Comparison of ENCODE assay signal across 24 cellular contexts in the genomic region with DNA sequence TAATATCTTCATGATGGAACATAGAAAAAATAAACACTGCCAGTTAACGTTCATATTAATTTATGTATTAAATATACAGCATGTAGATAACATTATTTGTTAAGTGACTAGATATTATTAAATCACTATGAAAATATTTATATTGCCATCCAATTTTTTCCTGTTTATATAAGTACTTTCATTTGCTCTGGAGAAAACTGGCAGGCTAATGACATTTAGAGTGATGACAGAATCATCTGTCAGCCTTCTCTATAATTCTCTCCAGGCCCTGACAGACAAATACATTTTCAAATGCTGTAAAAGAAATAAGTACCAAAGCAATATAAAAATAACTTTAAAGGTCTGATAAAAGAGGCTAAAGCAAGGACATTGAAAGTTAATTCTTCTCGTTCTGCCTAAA.
DNase-seq lines count a peak whose midpoint lies in the region; ATAC-seq and TF ChIP-seq lines count a peak whose summit lies in the region.
"Had no signal": no experiment of that assay in that cellular context is flagged by ENCODE, and none has a peak within 500 bp of the region (broad histone marks: within the 10 kb centered on the region; RNA-seq: fewer than 3 reads in every experiment).

No MANE protein-coding gene starts in this region.

- no peak overlapping the region for H2AFZ ChIP-seq in PC-3 (ENCODE audit: low read length)
- no peak overlapping the region for H2AFZ ChIP-seq in neural cell (ENCODE audit: low read depth, low read length)

- no peaks in the 10 kb centered on the region for H3K27me3 Mint-ChIP-seq in activated CD4-positive, alpha-beta memory T cell treated with anti-CD3 and anti-CD28 coated beads for 36 hours
- H3K27me3 Mint-ChIP-seq: CD4-positive, alpha-beta T cell had no signal

- no TSS peak for BruUV-seq in PC-3 (replicated peaks; lab: Mats Ljungman, UMichigan)

- no peak overlapping the region for H3K27ac ChIP-seq in PC-3 (ENCODE audit: low read length)
- H3K27ac ChIP-seq in neural cell (ENCODE audit: low read length): no peak overlapping the region
- H3K27ac ChIP-seq: BLaER1 had no signal

- POLR2A ChIA-PET in HEK293T (lab: Yijun Ruan, JAX): no interaction called here
- POLR2A ChIA-PET in PC-3 (lab: Charles Lee; ENCODE audit: unreplicated experiment): no interaction called here
- POLR2A ChIA-PET in activated CD4-positive, alpha-beta memory T cell treated with anti-CD3 and anti-CD28 coated beads for 36 hours (lab: Charles Lee): no interaction called here

- no peaks in the 10 kb centered on the region for H3F3A ChIP-seq in PC-3 (ENCODE audit: low read length, unreplicated experiment)
- H3F3A ChIP-seq in neural cell (ENCODE audit: insufficient read depth, low read length, poor library complexity, severe bottlenecking): no peaks in the 10 kb centered on the region

- H3K36me3 ChIP-seq in PC-3 (ENCODE audit: low read depth, low read length): no peaks in the 10 kb centered on the region
- H3K36me3 ChIP-seq in neural cell (ENCODE audit: insufficient read depth, low read length): no peaks in the 10 kb centered on the region
- H3K36me3 ChIP-seq: BE2C, BLaER1 had no signal

- peak; percentile 87 for ATAC-seq in PC-3
- ATAC-seq in HG03139 (IDR thresholded peaks at IDR 0.05; ENCODE audit: unreplicated experiment): no peak
- ATAC-seq in GM18861 (IDR thresholded peaks at IDR 0.05; ENCODE audit: unreplicated experiment): no peak
- ATAC-seq: CD8-positive, alpha-beta T cell; GM12878 had no signal

- intact Hi-C loops in PC-3 (cut with micrococcal nuclease): loop anchor here (10.0 kb wide), 1 partner anchor 322 kb away; no protein-coding TSS in a partner anchor
- intact Hi-C loops in activated CD4-positive, alpha-beta memory T cell treated with anti-CD3 and anti-CD28 coated beads for 36 hours (cut with micrococcal nuclease): no loop called here

- peak; percentile 96 for TF ChIP-seq EP300 in neural cell (conservative IDR thresholded peaks at IDR 0.05; ENCODE audit: poor library complexity, severe bottlenecking)

- DNase-seq in HEK293T (ENCODE audit: extremely low spot score): no peak
- DNase-seq in PC-3: peak; percentile 15
- DNase-seq in NCI-H1105 treated with DMSO at 0.1 percent for 48 hours (lab: John Stamatoyannopoulos, UW): no peak
- no peak for DNase-seq in activated CD4-positive, alpha-beta memory T cell treated with anti-CD3 and anti-CD28 coated beads for 36 hours
- DNase-seq: 8988T; ACHN; BE2C; C1 segment of cervical spinal cord; Caco-2; Calu3; CD4-positive, alpha-beta T cell; CD8-positive, alpha-beta T cell; DMS 273 treated with DMSO at 0.1 percent for 48 hours; DMS153; DMS53; DMS79; DND-41; EL; GDM1 had no signal

- H3K4me2 ChIP-seq in PC-3 (ENCODE audit: low read length) (no peak overlapping the region), neural cell (ENCODE audit: low read length) (no peak overlapping the region)
- H3K4me2 ChIP-seq: BLaER1 had no signal

- no peaks in the 10 kb centered on the region for H3K9me3 ChIP-seq in PC-3 (ENCODE audit: low read length)
- no peaks in the 10 kb centered on the region for H3K9me3 ChIP-seq in neural cell (ENCODE audit: low read length)
- H3K9me3 ChIP-seq: BE2C, BLaER1, Caco-2 had no signal

- H3K36me3 Mint-ChIP-seq in activated CD4-positive, alpha-beta memory T cell treated with anti-CD3 and anti-CD28 coated beads for 36 hours: no peaks in the 10 kb centered on the region
- H3K36me3 Mint-ChIP-seq: CD8-positive, alpha-beta T cell had no signal

- TF ChIP-seq CTCF in PC-3 (conservative IDR thresholded peaks at IDR 0.05; ENCODE audit: low read depth, low read length): no peak
- no peak for TF ChIP-seq CTCF in neural cell (IDR thresholded peaks at IDR 0.05; ENCODE audit: poor library complexity, severe bottlenecking)

- no peaks in the 10 kb centered on the region for H3K9me2 ChIP-seq in PC-3 (replicated peaks; ENCODE audit: low read length)
- H3K9me2 ChIP-seq in neural cell (ENCODE audit: insufficient read depth, low read length): no peaks in the 10 kb centered on the region

- no peak for TF ChIP-seq RAD21 in neural cell (conservative IDR thresholded peaks at IDR 0.05)

- no peaks in the 10 kb centered on the region for H3K4me1 ChIP-seq in PC-3 (ENCODE audit: insufficient read depth, low read length)
- H3K4me1 ChIP-seq: BE2C, BLaER1, Caco-2 had no signal

- H3K27me3 ChIP-seq in PC-3 (ENCODE audit: low read length) (no peaks in the 10 kb centered on the region), neural cell (ENCODE audit: insufficient read depth, low read depth, low read length) (no peaks in the 10 kb centered on the region)
- H3K27me3 ChIP-seq: BE2C, BLaER1 had no signal

- H3K27ac Mint-ChIP-seq in activated CD4-positive, alpha-beta memory T cell treated with anti-CD3 and anti-CD28 coated beads for 36 hours: no peak overlapping the region
- H3K27ac Mint-ChIP-seq: CD4-positive, alpha-beta T cell; CD8-positive, alpha-beta T cell had no signal

- H3K79me2 ChIP-seq in PC-3 (ENCODE audit: low read length) (no peaks in the 10 kb centered on the region), neural cell (replicated peaks; ENCODE audit: insufficient read depth, low read length) (no peaks in the 10 kb centered on the region)

- no peak overlapping the region for H3K4me3 Mint-ChIP-seq in activated CD4-positive, alpha-beta memory T cell treated with anti-CD3 and anti-CD28 coated beads for 36 hours
- H3K4me3 Mint-ChIP-seq: CD4-positive, alpha-beta T cell; CD8-positive, alpha-beta T cell had no signal

- H3K4me1 Mint-ChIP-seq in activated CD4-positive, alpha-beta memory T cell treated with anti-CD3 and anti-CD28 coated beads for 36 hours (ENCODE audit: low read depth): no peaks in the 10 kb centered on the region

- H3K9ac ChIP-seq in PC-3 (ENCODE audit: low read length) (no peak overlapping the region), neural cell (ENCODE audit: low read length) (no peak overlapping the region)
- H3K9ac ChIP-seq: BLaER1 had no signal

- no peaks in the 10 kb centered on the region for H4K20me1 ChIP-seq in PC-3 (ENCODE audit: low read length)
- H4K20me1 ChIP-seq in neural cell (ENCODE audit: insufficient read depth): no peaks in the 10 kb centered on the region
- H4K20me1 ChIP-seq: BLaER1 had no signal

- no peak overlapping the region for H3K4me3 ChIP-seq in PC-3 (ENCODE audit: low read length)
- no peak overlapping the region for H3K4me3 ChIP-seq in neural cell (ENCODE audit: low read length)
- H3K4me3 ChIP-seq: BLaER1, GM12878 had no signal

- peaks cover 15% of the 10 kb centered on the region for H3K9me3 Mint-ChIP-seq in activated CD4-positive, alpha-beta memory T cell treated with anti-CD3 and anti-CD28 coated beads for 36 hours

- CTCF ChIA-PET in HEK293T (lab: Yijun Ruan, JAX) (no interaction called here), PC-3 (lab: Charles Lee) (no interaction called here)
- CTCF ChIA-PET in activated CD4-positive, alpha-beta memory T cell treated with anti-CD3 and anti-CD28 coated beads for 36 hours (lab: Charles Lee): no interaction called here

TF ChIP-seq in HEK293T, 16 proteins besides CTCF, POLR2A, EP300 and RAD21:
- TF ChIP-seq ELF4 (IDR thresholded peaks at IDR 0.05): no peak
- TF ChIP-seq ZNF384 (IDR thresholded peaks at IDR 0.05): 0 out of 2 replicates have a peak, but pooled peaks have one; percentile 14
- TF ChIP-seq PKNOX1 (IDR thresholded peaks at IDR 0.05): peak; percentile 61

TF ChIP-seq in neural cell, 6 proteins besides CTCF, POLR2A, EP300 and RAD21:
- TF ChIP-seq, protein P1, sequence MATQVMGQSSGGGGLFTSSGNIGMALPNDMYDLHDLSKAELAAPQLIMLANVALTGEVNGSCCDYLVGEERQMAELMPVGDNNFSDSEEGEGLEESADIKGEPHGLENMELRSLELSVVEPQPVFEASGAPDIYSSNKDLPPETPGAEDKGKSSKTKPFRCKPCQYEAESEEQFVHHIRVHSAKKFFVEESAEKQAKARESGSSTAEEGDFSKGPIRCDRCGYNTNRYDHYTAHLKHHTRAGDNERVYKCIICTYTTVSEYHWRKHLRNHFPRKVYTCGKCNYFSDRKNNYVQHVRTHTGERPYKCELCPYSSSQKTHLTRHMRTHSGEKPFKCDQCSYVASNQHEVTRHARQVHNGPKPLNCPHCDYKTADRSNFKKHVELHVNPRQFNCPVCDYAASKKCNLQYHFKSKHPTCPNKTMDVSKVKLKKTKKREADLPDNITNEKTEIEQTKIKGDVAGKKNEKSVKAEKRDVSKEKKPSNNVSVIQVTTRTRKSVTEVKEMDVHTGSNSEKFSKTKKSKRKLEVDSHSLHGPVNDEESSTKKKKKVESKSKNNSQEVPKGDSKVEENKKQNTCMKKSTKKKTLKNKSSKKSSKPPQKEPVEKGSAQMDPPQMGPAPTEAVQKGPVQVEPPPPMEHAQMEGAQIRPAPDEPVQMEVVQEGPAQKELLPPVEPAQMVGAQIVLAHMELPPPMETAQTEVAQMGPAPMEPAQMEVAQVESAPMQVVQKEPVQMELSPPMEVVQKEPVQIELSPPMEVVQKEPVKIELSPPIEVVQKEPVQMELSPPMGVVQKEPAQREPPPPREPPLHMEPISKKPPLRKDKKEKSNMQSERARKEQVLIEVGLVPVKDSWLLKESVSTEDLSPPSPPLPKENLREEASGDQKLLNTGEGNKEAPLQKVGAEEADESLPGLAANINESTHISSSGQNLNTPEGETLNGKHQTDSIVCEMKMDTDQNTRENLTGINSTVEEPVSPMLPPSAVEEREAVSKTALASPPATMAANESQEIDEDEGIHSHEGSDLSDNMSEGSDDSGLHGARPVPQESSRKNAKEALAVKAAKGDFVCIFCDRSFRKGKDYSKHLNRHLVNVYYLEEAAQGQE (IDR thresholded peaks at IDR 0.05; ENCODE audit: borderline replicate concordance): peak; percentile 23
- TF ChIP-seq MXI1 (conservative IDR thresholded peaks at IDR 0.05; ENCODE audit: poor library complexity, severe bottlenecking) (no peak), EZH2 (IDR thresholded peaks at IDR 0.05; ENCODE audit: borderline replicate concordance, insufficient read depth, low read length, poor library complexity, severe bottlenecking) (no peak), POLR2AphosphoS5 (IDR thresholded peaks at IDR 0.05) (peak; percentile 75), TAF1 (IDR thresholded peaks at IDR 0.05; ENCODE audit: low read depth) (no peak), SMC3 (conservative IDR thresholded peaks at IDR 0.05; ENCODE audit: poor library complexity) (no peak)
TF ChIP-seq in neural cell: peak in this region for 2.
